1 cellular context compared by ENCODE assay signal in the genomic region with DNA sequence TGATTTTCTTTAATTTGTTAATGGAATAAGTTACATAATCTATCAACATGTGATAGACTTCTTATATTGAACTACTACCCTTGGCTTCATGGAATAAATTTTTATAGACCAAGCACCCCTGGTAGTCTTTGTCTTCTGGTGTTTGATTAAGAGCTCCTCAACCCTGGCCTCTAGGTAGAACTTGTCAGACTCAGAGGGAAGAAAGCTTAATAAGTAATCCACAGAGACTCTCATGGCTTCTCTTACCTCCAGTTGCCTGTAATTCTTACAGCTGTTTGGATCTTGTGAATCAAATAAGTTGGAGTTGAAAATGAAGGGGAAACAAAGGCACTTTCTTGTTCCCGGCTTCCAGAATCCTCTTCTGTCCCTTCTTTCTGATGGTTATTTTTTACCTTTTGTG.
TF ChIP-seq lines count a peak whose summit lies in the region.

No MANE protein-coding gene starts in this region.

TF ChIP-seq in WTC11, 78 proteins besides CTCF, POLR2A, EP300 and RAD21 (continued from another document):
- TF ChIP-seq, protein P1, sequence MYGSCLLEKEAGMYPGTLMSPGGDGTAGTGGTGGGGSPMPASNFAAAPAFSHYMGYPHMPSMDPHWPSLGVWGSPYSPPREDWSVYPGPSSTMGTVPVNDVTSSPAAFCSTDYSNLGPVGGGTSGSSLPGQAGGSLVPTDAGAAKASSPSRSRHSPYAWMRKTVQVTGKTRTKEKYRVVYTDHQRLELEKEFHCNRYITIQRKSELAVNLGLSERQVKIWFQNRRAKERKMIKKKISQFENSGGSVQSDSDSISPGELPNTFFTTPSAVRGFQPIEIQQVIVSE (CRISPR knock-in tag; IDR thresholded peaks at IDR 0.05; ENCODE audit: borderline replicate concordance) = no peak
- TF ChIP-seq OVOL2 (CRISPR knock-in tag; IDR thresholded peaks at IDR 0.05; ENCODE audit: borderline replicate concordance) (no peak), SMAD4 (CRISPR knock-in tag; IDR thresholded peaks at IDR 0.05) (no peak), NFATC4 (CRISPR knock-in tag; IDR thresholded peaks at IDR 0.05) (no peak), JAZF1 (CRISPR knock-in tag; IDR thresholded peaks at IDR 0.05) (no peak)
- TF ChIP-seq, protein P2, sequence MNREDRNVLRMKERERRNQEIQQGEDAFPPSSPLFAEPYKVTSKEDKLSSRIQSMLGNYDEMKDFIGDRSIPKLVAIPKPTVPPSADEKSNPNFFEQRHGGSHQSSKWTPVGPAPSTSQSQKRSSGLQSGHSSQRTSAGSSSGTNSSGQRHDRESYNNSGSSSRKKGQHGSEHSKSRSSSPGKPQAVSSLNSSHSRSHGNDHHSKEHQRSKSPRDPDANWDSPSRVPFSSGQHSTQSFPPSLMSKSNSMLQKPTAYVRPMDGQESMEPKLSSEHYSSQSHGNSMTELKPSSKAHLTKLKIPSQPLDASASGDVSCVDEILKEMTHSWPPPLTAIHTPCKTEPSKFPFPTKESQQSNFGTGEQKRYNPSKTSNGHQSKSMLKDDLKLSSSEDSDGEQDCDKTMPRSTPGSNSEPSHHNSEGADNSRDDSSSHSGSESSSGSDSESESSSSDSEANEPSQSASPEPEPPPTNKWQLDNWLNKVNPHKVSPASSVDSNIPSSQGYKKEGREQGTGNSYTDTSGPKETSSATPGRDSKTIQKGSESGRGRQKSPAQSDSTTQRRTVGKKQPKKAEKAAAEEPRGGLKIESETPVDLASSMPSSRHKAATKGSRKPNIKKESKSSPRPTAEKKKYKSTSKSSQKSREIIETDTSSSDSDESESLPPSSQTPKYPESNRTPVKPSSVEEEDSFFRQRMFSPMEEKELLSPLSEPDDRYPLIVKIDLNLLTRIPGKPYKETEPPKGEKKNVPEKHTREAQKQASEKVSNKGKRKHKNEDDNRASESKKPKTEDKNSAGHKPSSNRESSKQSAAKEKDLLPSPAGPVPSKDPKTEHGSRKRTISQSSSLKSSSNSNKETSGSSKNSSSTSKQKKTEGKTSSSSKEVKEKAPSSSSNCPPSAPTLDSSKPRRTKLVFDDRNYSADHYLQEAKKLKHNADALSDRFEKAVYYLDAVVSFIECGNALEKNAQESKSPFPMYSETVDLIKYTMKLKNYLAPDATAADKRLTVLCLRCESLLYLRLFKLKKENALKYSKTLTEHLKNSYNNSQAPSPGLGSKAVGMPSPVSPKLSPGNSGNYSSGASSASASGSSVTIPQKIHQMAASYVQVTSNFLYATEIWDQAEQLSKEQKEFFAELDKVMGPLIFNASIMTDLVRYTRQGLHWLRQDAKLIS (CRISPR knock-in tag; IDR thresholded peaks at IDR 0.05; ENCODE audit: borderline replicate concordance) = no peak
- TF ChIP-seq, protein P3, sequence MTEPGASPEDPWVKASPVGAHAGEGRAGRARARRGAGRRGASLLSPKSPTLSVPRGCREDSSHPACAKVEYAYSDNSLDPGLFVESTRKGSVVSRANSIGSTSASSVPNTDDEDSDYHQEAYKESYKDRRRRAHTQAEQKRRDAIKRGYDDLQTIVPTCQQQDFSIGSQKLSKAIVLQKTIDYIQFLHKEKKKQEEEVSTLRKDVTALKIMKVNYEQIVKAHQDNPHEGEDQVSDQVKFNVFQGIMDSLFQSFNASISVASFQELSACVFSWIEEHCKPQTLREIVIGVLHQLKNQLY (CRISPR knock-in tag; IDR thresholded peaks at IDR 0.05) = no peak
